Comparison of ENCODE assay signal across 25 cellular contexts in genomic region chr6:105181981-105182515, GRCh38. TPM values are rescaled to one million over a fixed set of nuclear protein-coding genes. Genes with fewer than 3 reads are reported as not detected.
"Had no signal": no experiment of that assay in that cellular context is flagged by ENCODE, and none has a peak within 500 bp of the region (broad histone marks: within the 10 kb centered on the region; RNA-seq: fewer than 3 reads in every experiment).

No MANE protein-coding gene starts in this region.

- H3K36me3 ChIP-seq: esophagus squamous epithelium, left lung, lower lobe of right lung, spleen, transverse colon had no signal

- H3K4me1 ChIP-seq: testis had no signal

- ATAC-seq: activated T-cell treated with anti-CD3 and anti-CD28 coated beads, Interleukin-2, amount 50 U/mL, for 4 hours; activated T-helper 17 cell treated with anti-CD3 and anti-CD28 coated beads, Interleukin-2, amount 50 U/mL, for 72 hours; left lung; lower lobe of right lung; mucosa of descending colon; natural killer cell treated with Interleukin-12 subunit alpha and Interleukin-12 subunit beta and Interleukin-15 and Interleukin-18, amount 100 ng/mL, for 72 hours; right cardiac atrium; WTC11 had no signal

- H3K27ac ChIP-seq: epithelial cell of prostate, esophagus squamous epithelium, left lung, lower lobe of right lung, spleen, testis, transverse colon had no signal

- H3K4me3 ChIP-seq: esophagus squamous epithelium, left lung, lower lobe of right lung, mucosa of descending colon, spleen, testis, transverse colon had no signal

- DNase-seq: activated CD4-positive, alpha-beta memory T cell treated with anti-CD3 and anti-CD28 coated beads, Interleukin-2, amount 10 ng/mL, durations not matched to agents 7 days and 5 days; activated CD4-positive, alpha-beta T cell treated with anti-CD3 and anti-CD28 coated beads for 1 hour; activated CD4-positive, alpha-beta T cell treated with anti-CD3 and anti-CD28 coated beads, Interleukin-2, amount 10 ng/mL, durations not matched to agents 7 days and 5 days; activated gamma-delta T cell treated with Interleukin-2 at 50 U/mL for 16 hours; activated naive CD4-positive, alpha-beta T cell treated with anti-CD3 and anti-CD28 coated beads, Interleukin-2, amount 50 U/mL, for 16 hours; activated T-cell treated with anti-CD3 and anti-CD28 coated beads, Interleukin-2, amount 50 U/mL, for 4 hours; amniotic stem cell; central memory CD4-positive, alpha-beta T cell; esophagus squamous epithelium; foreskin melanocyte; left lung; lower lobe of right lung; mesendoderm; mucosa of descending colon; right cardiac atrium; spleen; stimulated activated naive CD4-positive, alpha-beta T cell treated with Interleukin-2 at 50 U/mL for 16 hours; T-helper 2 cell; testis; transverse colon had no signal

- H3K4me1 Mint-ChIP-seq: activated CD4-positive, alpha-beta T cell treated with anti-CD3 and anti-CD28 coated beads, Interleukin-2, amount 10 ng/mL, durations not matched to agents 7 days and 5 days had no signal

- H3K9me3 ChIP-seq: esophagus squamous epithelium, left lung, lower lobe of right lung, mucosa of descending colon, spleen, testis, transverse colon had no signal

- H3K9me3 Mint-ChIP-seq: activated CD4-positive, alpha-beta memory T cell treated with anti-CD3 and anti-CD28 coated beads, Interleukin-2, amount 10 ng/mL, durations not matched to agents 7 days and 5 days; activated CD4-positive, alpha-beta T cell treated with anti-CD3 and anti-CD28 coated beads, Interleukin-2, amount 10 ng/mL, durations not matched to agents 7 days and 5 days; activated T-cell treated with anti-CD3 and anti-CD28 coated beads, Interleukin-2, amount 50 U/mL, for 4 hours; activated T-helper 17 cell treated with anti-CD3 and anti-CD28 coated beads, Interleukin-2, amount 50 U/mL, for 72 hours; dendritic cell treated with granulocyte-macrophage colony-stimulating factor and Interleukin-4, amounts not matched to agents 40 ng/mL and 50 ng/mL, for 4 days; natural killer cell treated with Interleukin-12 subunit alpha and Interleukin-12 subunit beta and Interleukin-15 and Interleukin-18, amount 100 ng/mL, for 72 hours; WTC11 had no signal

- H3K27ac Mint-ChIP-seq: activated CD4-positive, alpha-beta memory T cell treated with anti-CD3 and anti-CD28 coated beads, Interleukin-2, amount 10 ng/mL, durations not matched to agents 7 days and 5 days; activated CD4-positive, alpha-beta T cell treated with anti-CD3 and anti-CD28 coated beads, Interleukin-2, amount 10 ng/mL, durations not matched to agents 7 days and 5 days; activated T-helper 17 cell treated with anti-CD3 and anti-CD28 coated beads, Interleukin-2, amount 50 U/mL, for 72 hours; dendritic cell treated with granulocyte-macrophage colony-stimulating factor and Interleukin-4, amounts not matched to agents 40 ng/mL and 50 ng/mL, for 4 days; natural killer cell treated with Interleukin-12 subunit alpha and Interleukin-12 subunit beta and Interleukin-15 and Interleukin-18, amount 100 ng/mL, for 72 hours; WTC11 had no signal

- H3K27me3 ChIP-seq: testis had no signal

- H3K36me3 Mint-ChIP-seq: natural killer cell treated with Interleukin-12 subunit alpha and Interleukin-12 subunit beta and Interleukin-15 and Interleukin-18, amount 100 ng/mL, for 72 hours; WTC11 had no signal

- H3K4me3 Mint-ChIP-seq: activated CD4-positive, alpha-beta memory T cell treated with anti-CD3 and anti-CD28 coated beads, Interleukin-2, amount 10 ng/mL, durations not matched to agents 7 days and 5 days; activated CD4-positive, alpha-beta T cell treated with anti-CD3 and anti-CD28 coated beads, Interleukin-2, amount 10 ng/mL, durations not matched to agents 7 days and 5 days; activated T-cell treated with anti-CD3 and anti-CD28 coated beads, Interleukin-2, amount 50 U/mL, for 4 hours; activated T-helper 17 cell treated with anti-CD3 and anti-CD28 coated beads, Interleukin-2, amount 50 U/mL, for 72 hours; dendritic cell treated with granulocyte-macrophage colony-stimulating factor and Interleukin-4, amounts not matched to agents 40 ng/mL and 50 ng/mL, for 4 days; natural killer cell treated with Interleukin-12 subunit alpha and Interleukin-12 subunit beta and Interleukin-15 and Interleukin-18, amount 100 ng/mL, for 72 hours; WTC11 had no signal

RNA-seq across cellular contexts. Expression of gene POPDC3, which starts 2.2 kb away (rescaled TPM):
- total RNA-seq: activated CD4-positive, alpha-beta memory T cell treated with anti-CD3 and anti-CD28 coated beads, Interleukin-2, amount 10 ng/mL, durations not matched to agents 7 days and 5 days; activated CD4-positive, alpha-beta T cell treated with anti-CD3 and anti-CD28 coated beads, Interleukin-2, amount 10 ng/mL, durations not matched to agents 7 days and 5 days; activated T-cell treated with anti-CD3 and anti-CD28 coated beads, Interleukin-2, amount 50 U/mL, for 4 hours; natural killer cell treated with Interleukin-12 subunit alpha and Interleukin-12 subunit beta and Interleukin-15 and Interleukin-18, amount 100 ng/mL, for 72 hours; spleen had no signal
